In the genomic region with DNA sequence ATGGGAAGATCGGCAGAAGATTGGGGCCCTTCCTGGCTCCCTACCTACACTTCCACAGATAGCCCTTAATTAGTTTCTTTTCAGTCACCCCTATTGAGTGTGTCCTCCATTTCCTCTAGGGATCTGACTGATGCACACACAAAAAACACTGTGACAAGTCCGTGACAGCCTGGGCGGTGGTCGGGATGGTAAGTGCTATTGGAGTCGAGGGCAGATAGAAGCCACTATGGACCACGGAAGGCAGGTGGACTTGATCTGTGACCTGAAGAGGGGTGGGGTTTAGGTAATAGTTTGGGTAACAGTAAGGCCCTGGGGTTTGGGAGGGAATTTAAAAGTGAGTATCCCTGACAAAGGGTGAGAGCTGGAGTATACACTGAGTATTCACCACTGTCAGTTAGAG, we compare ENCODE assay signal across 11 cellular contexts.
"Had no signal": no experiment of that assay in that cellular context is flagged by ENCODE, and none has a peak within 500 bp of the region (broad histone marks: within the 10 kb centered on the region; RNA-seq: fewer than 3 reads in every experiment).

No MANE protein-coding gene starts in this region.

- H3K9me3 ChIP-seq: HAP-1 had no signal

- H3K9ac ChIP-seq: GM23248 had no signal

- H3K4me2 ChIP-seq: GM23338 had no signal

- H3K4me3 Mint-ChIP-seq: GM23338, H9, HFFc6 had no signal

- H3K4me1 Mint-ChIP-seq: GM23338 had no signal

- H2AFZ ChIP-seq: GM23248, GM23338 had no signal

- H3K9me3 Mint-ChIP-seq: GM23338, H9, HFFc6 had no signal

- H3K4me3 ChIP-seq: GM23248, GM23338, HAP-1 had no signal

- H3K36me3 ChIP-seq: HAP-1 had no signal

- FAIRE-seq: H1, H54 had no signal

- H3K4me1 ChIP-seq: HAP-1 had no signal

- H3K27ac Mint-ChIP-seq: GM23338, H9, HFFc6 had no signal

- ATAC-seq: GM23338, HCT116 had no signal

- DNase-seq: GM23248, GOT3, H7, H9, HCEC 1CT, HFFc6 had no signal
